8 cellular contexts compared by ENCODE assay signal in the genomic region with DNA sequence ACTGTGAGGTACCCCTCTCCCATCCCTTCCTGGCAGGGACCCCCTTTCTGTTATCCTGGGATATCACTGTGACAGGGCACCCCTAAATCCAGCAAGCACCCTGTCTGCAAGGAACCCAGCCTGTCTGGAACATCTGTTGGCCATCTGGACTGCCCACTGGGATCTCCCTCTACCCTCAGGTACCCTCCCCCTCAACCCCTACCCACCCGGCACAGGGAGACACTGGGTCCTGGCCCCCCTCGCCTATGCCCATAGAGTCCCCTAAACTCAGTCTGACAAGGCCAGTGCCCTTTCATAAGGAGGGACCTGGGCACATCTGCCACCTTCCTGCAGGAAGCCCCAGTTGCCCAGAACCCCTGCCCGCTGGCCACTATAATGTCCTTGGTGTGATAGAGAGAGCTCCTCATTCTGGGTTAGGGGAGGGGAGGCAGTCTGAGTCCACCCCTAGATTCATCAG. TPM values are rescaled to one million over a fixed set of nuclear protein-coding genes. Genes with fewer than 3 reads are reported as not detected.
A peak's percentile ranks its signal among the peaks of the same experiment; 100 is the strongest.
DNase-seq lines count a peak whose midpoint lies in the region; ATAC-seq and TF ChIP-seq lines count a peak whose summit lies in the region.

No MANE protein-coding gene starts in this region.

- no peak for ATAC-seq in GM18498 (IDR thresholded peaks at IDR 0.05; ENCODE audit: unreplicated experiment)

- DNase-seq in AG10803 (ENCODE audit: low read depth) = no peak
- DNase-seq in cardiac fibroblast (ENCODE audit: low read depth in 2 of 2) = no peak
- no peak for DNase-seq in hepatic stellate cell (ENCODE audit: low spot score)
- DNase-seq in GOT3 (lab: John Stamatoyannopoulos, UW) = no peak
- no peak for DNase-seq in OCI-M2 (lab: John Stamatoyannopoulos, UW; ENCODE audit: unreplicated experiment)

- H3K4me1 Mint-ChIP-seq in IgD-negative memory B cell = peaks cover 14 to 26% (median 19%) of the 10 kb centered on the region in 3 donors

- H3K4me1 ChIP-seq in muscle layer of colon (ENCODE audit: insufficient read depth, low read length) = peaks cover 42% of the 10 kb centered on the region

- TF ChIP-seq CTCF in AG10803 (conservative IDR thresholded peaks at IDR 0.05; ENCODE audit: low read length) = no peak
- no peak for TF ChIP-seq CTCF in cardiac fibroblast (IDR thresholded peaks at IDR 0.05; ENCODE audit: low read depth, low read length)

- no peaks in the 10 kb centered on the region for H3K9me3 ChIP-seq in muscle layer of colon (ENCODE audit: low read length)

- peak overlapping the region in 2 of 3 donors; percentile 35 to 53 for H3K27ac Mint-ChIP-seq in IgD-negative memory B cell

- peaks cover 19% of the 10 kb centered on the region for H3K36me3 ChIP-seq in muscle layer of colon (ENCODE audit: insufficient read depth, low read length)

- H3K4me3 Mint-ChIP-seq in IgD-negative memory B cell = peak overlapping the region; percentile 38 to 89 (median 76)

- H3K27me3 ChIP-seq in muscle layer of colon (ENCODE audit: control insufficient read depth in 1 of 2, insufficient read depth in 2 of 2, low read length in 2 of 2) = no peaks in the 10 kb centered on the region

- no peak overlapping the region for H3K27ac ChIP-seq in muscle layer of colon (ENCODE audit: low read depth, low read length)

- H3K4me3 ChIP-seq in AG10803 (ENCODE audit: low read length) = peak overlapping the region; percentile 56
- H3K4me3 ChIP-seq in cardiac fibroblast (replicated peaks in 1 of 2; ENCODE audit: low read depth in 2 of 2, low read length in 2 of 2) = peak overlapping the region; percentile 40 to 45
- peak overlapping the region in 1 of 2 donors; percentile 38 for H3K4me3 ChIP-seq in muscle layer of colon (ENCODE audit: low read depth in 1 of 2, low read length in 2 of 2)

- H3K36me3 Mint-ChIP-seq in IgD-negative memory B cell = peaks cover 6% of the 10 kb centered on the region

- H3K9me3 Mint-ChIP-seq in IgD-negative memory B cell = no peaks in the 10 kb centered on the region

- H3K9ac ChIP-seq in muscle layer of colon (ENCODE audit: low read length) = peak overlapping the region; percentile 54

- peaks cover 2% of the 10 kb centered on the region for H3K27me3 Mint-ChIP-seq in IgD-negative memory B cell

RNA-seq across cellular contexts. Expression of a gene that starts 2.8 kb away (rescaled TPM):
- 10.3 TPM for polyA plus RNA-seq in IgD-negative memory B cell

RNA-seq across cellular contexts. Expression of a gene that starts 5.0 kb away (rescaled TPM):
- polyA plus RNA-seq in IgD-negative memory B cell = 7.6 TPM

RNA-seq across cellular contexts. Expression of a gene that starts 29.3 kb away (rescaled TPM):
- 38.9 TPM for polyA plus RNA-seq in IgD-negative memory B cell

RNA-seq across cellular contexts. Expression of a gene that starts 38.4 kb away (rescaled TPM):
- 6.7 TPM for polyA plus RNA-seq in IgD-negative memory B cell

RNA-seq across cellular contexts. Expression of a gene that starts 40.3 kb away (rescaled TPM):
- 160 TPM for polyA plus RNA-seq in IgD-negative memory B cell
